ENCODE assay signal across 1 cellular context in the genomic region with DNA sequence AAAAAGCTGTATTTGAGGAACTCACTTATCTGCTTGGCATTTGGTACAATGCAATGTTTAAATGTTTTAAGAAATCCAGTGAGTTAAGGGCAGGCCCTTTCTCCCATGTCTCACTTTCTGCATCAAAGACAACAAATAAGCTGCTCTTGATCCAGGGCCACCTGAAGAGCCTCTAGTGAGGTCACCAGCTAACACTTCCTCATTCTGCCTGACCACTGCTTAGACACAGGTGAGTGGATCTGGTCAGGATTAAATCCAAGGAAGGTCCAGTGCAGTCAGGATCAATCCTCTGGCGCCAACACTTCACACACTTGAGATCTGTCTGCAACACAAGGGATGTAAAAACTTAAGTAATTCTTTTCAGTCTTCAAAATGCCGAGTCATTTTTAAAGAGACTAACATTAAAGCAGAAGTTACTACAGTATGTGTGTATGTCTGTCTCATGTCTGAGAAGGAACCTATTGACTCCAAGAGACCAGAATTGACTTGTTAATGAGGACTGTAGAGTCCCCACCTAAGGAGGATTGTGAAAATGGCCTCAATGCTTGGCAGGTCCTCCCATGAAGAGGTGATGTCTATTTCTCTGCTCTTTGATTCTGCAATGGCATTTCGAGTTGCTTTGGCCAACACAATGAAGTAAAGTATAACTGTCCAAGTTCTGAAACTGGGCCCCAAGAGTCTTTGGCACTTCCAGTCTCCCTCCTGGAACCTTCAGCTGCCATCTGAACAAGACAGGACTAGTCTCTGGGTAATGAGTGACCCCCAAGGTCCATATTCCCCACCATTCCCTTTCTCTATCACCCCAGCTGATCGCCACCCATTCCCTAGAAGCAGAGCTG.
TF ChIP-seq lines count a peak whose summit lies in the region.

No MANE protein-coding gene starts in this region.

TF ChIP-seq in GM12878, 131 proteins besides CTCF, POLR2A, EP300 and RAD21:
- TF ChIP-seq, protein P1, sequence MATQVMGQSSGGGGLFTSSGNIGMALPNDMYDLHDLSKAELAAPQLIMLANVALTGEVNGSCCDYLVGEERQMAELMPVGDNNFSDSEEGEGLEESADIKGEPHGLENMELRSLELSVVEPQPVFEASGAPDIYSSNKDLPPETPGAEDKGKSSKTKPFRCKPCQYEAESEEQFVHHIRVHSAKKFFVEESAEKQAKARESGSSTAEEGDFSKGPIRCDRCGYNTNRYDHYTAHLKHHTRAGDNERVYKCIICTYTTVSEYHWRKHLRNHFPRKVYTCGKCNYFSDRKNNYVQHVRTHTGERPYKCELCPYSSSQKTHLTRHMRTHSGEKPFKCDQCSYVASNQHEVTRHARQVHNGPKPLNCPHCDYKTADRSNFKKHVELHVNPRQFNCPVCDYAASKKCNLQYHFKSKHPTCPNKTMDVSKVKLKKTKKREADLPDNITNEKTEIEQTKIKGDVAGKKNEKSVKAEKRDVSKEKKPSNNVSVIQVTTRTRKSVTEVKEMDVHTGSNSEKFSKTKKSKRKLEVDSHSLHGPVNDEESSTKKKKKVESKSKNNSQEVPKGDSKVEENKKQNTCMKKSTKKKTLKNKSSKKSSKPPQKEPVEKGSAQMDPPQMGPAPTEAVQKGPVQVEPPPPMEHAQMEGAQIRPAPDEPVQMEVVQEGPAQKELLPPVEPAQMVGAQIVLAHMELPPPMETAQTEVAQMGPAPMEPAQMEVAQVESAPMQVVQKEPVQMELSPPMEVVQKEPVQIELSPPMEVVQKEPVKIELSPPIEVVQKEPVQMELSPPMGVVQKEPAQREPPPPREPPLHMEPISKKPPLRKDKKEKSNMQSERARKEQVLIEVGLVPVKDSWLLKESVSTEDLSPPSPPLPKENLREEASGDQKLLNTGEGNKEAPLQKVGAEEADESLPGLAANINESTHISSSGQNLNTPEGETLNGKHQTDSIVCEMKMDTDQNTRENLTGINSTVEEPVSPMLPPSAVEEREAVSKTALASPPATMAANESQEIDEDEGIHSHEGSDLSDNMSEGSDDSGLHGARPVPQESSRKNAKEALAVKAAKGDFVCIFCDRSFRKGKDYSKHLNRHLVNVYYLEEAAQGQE (IDR thresholded peaks at IDR 0.05; ENCODE audit: low read depth, low read length): peak; percentile 51; the same call in 1 of the 2 replicates
- TF ChIP-seq JUNB (IDR thresholded peaks at IDR 0.05): peak; percentile 16; the same call in 1 of the 2 replicates
- TF ChIP-seq ZZZ3 (IDR thresholded peaks at IDR 0.05; ENCODE audit: control insufficient read depth, insufficient read length, low read depth): no peak
- TF ChIP-seq SREBF1 (IDR thresholded peaks at IDR 0.05; ENCODE audit: low read length): no peak
- 0 out of 2 replicates have a peak, but pooled peaks have one; percentile 28 for TF ChIP-seq DPF2 (IDR thresholded peaks at IDR 0.05)
- no peak for TF ChIP-seq MTA2 (IDR thresholded peaks at IDR 0.05; ENCODE audit: low read depth)
- TF ChIP-seq TARDBP (IDR thresholded peaks at IDR 0.05; ENCODE audit: borderline replicate concordance): no peak
- no peak for TF ChIP-seq STAT3 (IDR thresholded peaks at IDR 0.05; ENCODE audit: low read depth, low read length)
- TF ChIP-seq SMAD5 (IDR thresholded peaks at IDR 0.05; ENCODE audit: low read depth): no peak
- TF ChIP-seq, protein P2, sequence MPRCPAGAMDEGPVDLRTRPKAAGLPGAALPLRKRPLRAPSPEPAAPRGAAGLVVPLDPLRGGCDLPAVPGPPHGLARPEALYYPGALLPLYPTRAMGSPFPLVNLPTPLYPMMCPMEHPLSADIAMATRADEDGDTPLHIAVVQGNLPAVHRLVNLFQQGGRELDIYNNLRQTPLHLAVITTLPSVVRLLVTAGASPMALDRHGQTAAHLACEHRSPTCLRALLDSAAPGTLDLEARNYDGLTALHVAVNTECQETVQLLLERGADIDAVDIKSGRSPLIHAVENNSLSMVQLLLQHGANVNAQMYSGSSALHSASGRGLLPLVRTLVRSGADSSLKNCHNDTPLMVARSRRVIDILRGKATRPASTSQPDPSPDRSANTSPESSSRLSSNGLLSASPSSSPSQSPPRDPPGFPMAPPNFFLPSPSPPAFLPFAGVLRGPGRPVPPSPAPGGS (IDR thresholded peaks at IDR 0.05; ENCODE audit: borderline replicate concordance, insufficient read depth, low read depth, low read length, poor library complexity, severe bottlenecking): no peak
- TF ChIP-seq, protein P3, sequence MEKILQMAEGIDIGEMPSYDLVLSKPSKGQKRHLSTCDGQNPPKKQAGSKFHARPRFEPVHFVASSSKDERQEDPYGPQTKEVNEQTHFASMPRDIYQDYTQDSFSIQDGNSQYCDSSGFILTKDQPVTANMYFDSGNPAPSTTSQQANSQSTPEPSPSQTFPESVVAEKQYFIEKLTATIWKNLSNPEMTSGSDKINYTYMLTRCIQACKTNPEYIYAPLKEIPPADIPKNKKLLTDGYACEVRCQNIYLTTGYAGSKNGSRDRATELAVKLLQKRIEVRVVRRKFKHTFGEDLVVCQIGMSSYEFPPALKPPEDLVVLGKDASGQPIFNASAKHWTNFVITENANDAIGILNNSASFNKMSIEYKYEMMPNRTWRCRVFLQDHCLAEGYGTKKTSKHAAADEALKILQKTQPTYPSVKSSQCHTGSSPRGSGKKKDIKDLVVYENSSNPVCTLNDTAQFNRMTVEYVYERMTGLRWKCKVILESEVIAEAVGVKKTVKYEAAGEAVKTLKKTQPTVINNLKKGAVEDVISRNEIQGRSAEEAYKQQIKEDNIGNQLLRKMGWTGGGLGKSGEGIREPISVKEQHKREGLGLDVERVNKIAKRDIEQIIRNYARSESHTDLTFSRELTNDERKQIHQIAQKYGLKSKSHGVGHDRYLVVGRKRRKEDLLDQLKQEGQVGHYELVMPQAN (conservative IDR thresholded peaks at IDR 0.05): no peak
- peak; percentile 43; the same call in 1 of the 2 replicates for TF ChIP-seq IKZF1 (conservative IDR thresholded peaks at IDR 0.05)
- TF ChIP-seq, protein P4, sequence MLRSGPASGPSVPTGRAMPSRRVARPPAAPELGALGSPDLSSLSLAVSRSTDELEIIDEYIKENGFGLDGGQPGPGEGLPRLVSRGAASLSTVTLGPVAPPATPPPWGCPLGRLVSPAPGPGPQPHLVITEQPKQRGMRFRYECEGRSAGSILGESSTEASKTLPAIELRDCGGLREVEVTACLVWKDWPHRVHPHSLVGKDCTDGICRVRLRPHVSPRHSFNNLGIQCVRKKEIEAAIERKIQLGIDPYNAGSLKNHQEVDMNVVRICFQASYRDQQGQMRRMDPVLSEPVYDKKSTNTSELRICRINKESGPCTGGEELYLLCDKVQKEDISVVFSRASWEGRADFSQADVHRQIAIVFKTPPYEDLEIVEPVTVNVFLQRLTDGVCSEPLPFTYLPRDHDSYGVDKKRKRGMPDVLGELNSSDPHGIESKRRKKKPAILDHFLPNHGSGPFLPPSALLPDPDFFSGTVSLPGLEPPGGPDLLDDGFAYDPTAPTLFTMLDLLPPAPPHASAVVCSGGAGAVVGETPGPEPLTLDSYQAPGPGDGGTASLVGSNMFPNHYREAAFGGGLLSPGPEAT (IDR thresholded peaks at IDR 0.05; ENCODE audit: low read depth): no peak
- TF ChIP-seq ETV6 (conservative IDR thresholded peaks at IDR 0.05 in 1 of 2, IDR thresholded peaks at IDR 0.05 in 1 of 2; ENCODE audit: borderline replicate concordance in 1 of 2, low read depth in 1 of 2): no peak
- TF ChIP-seq CEBPB (IDR thresholded peaks at IDR 0.05; ENCODE audit: borderline replicate concordance in 1 of 2, low read depth in 2 of 2, low read length in 2 of 2): no peak
- no peak for TF ChIP-seq FOXM1 (IDR thresholded peaks at IDR 0.05; ENCODE audit: low read depth, low read length)
- TF ChIP-seq NR2F1 (conservative IDR thresholded peaks at IDR 0.05): no peak
- TF ChIP-seq NR2C2 (IDR thresholded peaks at IDR 0.05; ENCODE audit: borderline replicate concordance, control insufficient read depth, insufficient read length, low read depth): no peak
- TF ChIP-seq EGR1 (IDR thresholded peaks at IDR 0.05; ENCODE audit: borderline replicate concordance in 1 of 2, low read depth in 2 of 2, low read length in 2 of 2): no peak
- no peak for TF ChIP-seq TCF3 (IDR thresholded peaks at IDR 0.05; ENCODE audit: borderline replicate concordance, insufficient read depth, low read depth, low read length)
- no peak for TF ChIP-seq BRCA1 (IDR thresholded peaks at IDR 0.05; ENCODE audit: low read depth, low read length)
- TF ChIP-seq, protein P5, sequence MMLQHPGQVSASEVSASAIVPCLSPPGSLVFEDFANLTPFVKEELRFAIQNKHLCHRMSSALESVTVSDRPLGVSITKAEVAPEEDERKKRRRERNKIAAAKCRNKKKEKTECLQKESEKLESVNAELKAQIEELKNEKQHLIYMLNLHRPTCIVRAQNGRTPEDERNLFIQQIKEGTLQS (IDR thresholded peaks at IDR 0.05; ENCODE audit: borderline replicate concordance, extremely low read depth, low read depth, low read length): no peak
- TF ChIP-seq HDGF (IDR thresholded peaks at IDR 0.05): no peak
- no peak for TF ChIP-seq TCF12 (IDR thresholded peaks at IDR 0.05; ENCODE audit: low read depth, low read length)
- TF ChIP-seq YY1 (IDR thresholded peaks at IDR 0.05; ENCODE audit: low read depth, low read length): no peak
- TF ChIP-seq MYB (IDR thresholded peaks at IDR 0.05; ENCODE audit: borderline replicate concordance, low read depth, low read length): no peak
- no peak for TF ChIP-seq CBFB (IDR thresholded peaks at IDR 0.05; ENCODE audit: low read depth)
- TF ChIP-seq IKZF2 (IDR thresholded peaks at IDR 0.05): peak in 1 of 2 experiments; percentile 25; a peak in 1 of 4 replicates
- no peak for TF ChIP-seq TBL1XR1 (IDR thresholded peaks at IDR 0.05; ENCODE audit: low read depth, low read length)
- no peak for TF ChIP-seq RAD51 (IDR thresholded peaks at IDR 0.05)
- TF ChIP-seq ZNF622 (IDR thresholded peaks at IDR 0.05): no peak
- peak; percentile 61 for TF ChIP-seq RUNX3 (IDR thresholded peaks at IDR 0.05; ENCODE audit: low read length)
- peak; percentile 48; the same call in 1 of the 2 replicates for TF ChIP-seq EED (IDR thresholded peaks at IDR 0.05; ENCODE audit: low read depth)
- peak; percentile 34; the same call in 1 of the 2 replicates for TF ChIP-seq ATF7 (IDR thresholded peaks at IDR 0.05; ENCODE audit: low read depth)
- TF ChIP-seq PAX5 (IDR thresholded peaks at IDR 0.05; ENCODE audit: borderline replicate concordance, low read depth, low read length): no peak
- TF ChIP-seq, protein P6, sequence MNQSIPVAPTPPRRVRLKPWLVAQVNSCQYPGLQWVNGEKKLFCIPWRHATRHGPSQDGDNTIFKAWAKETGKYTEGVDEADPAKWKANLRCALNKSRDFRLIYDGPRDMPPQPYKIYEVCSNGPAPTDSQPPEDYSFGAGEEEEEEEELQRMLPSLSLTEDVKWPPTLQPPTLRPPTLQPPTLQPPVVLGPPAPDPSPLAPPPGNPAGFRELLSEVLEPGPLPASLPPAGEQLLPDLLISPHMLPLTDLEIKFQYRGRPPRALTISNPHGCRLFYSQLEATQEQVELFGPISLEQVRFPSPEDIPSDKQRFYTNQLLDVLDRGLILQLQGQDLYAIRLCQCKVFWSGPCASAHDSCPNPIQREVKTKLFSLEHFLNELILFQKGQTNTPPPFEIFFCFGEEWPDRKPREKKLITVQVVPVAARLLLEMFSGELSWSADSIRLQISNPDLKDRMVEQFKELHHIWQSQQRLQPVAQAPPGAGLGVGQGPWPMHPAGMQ (IDR thresholded peaks at IDR 0.05; ENCODE audit: borderline replicate concordance): no peak
- TF ChIP-seq, protein P7, sequence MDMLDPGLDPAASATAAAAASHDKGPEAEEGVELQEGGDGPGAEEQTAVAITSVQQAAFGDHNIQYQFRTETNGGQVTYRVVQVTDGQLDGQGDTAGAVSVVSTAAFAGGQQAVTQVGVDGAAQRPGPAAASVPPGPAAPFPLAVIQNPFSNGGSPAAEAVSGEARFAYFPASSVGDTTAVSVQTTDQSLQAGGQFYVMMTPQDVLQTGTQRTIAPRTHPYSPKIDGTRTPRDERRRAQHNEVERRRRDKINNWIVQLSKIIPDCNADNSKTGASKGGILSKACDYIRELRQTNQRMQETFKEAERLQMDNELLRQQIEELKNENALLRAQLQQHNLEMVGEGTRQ (IDR thresholded peaks at IDR 0.05; ENCODE audit: borderline replicate concordance, low read depth, low read length): no peak
- no peak for TF ChIP-seq GABPA (IDR thresholded peaks at IDR 0.05; ENCODE audit: low read depth)
- no peak for TF ChIP-seq STAT1 (conservative IDR thresholded peaks at IDR 0.05)
- peak; percentile 93 for TF ChIP-seq SPI1 (IDR thresholded peaks at IDR 0.05; ENCODE audit: borderline replicate concordance, insufficient read depth, low read depth, low read length)
- no peak for TF ChIP-seq SP1 (IDR thresholded peaks at IDR 0.05; ENCODE audit: low read depth, low read length)
- no peak for TF ChIP-seq ZNF274 (IDR thresholded peaks at IDR 0.05; ENCODE audit: insufficient read depth, insufficient read length)
- no peak for TF ChIP-seq ESRRA (IDR thresholded peaks at IDR 0.05; ENCODE audit: low read length)
- no peak for TF ChIP-seq ZNF384 (IDR thresholded peaks at IDR 0.05; ENCODE audit: borderline replicate concordance, low read depth, low read length)
- no peak for TF ChIP-seq FOXK2 (IDR thresholded peaks at IDR 0.05)
- TF ChIP-seq PAX8 (IDR thresholded peaks at IDR 0.05): no peak
- TF ChIP-seq SIX5 (IDR thresholded peaks at IDR 0.05; ENCODE audit: low read depth, low read length, severe bottlenecking): no peak
- TF ChIP-seq POLR2AphosphoS5 (IDR thresholded peaks at IDR 0.05; ENCODE audit: low read length): no peak
